8 cellular contexts compared by ENCODE assay signal in genomic region chrX:23742174-23742692, GRCh38. TPM values are rescaled to one million over a fixed set of nuclear protein-coding genes. Genes with fewer than 3 reads are reported as not detected.
A peak's percentile ranks its signal among the peaks of the same experiment; 100 is the strongest.
DNase-seq lines count a peak whose midpoint lies in the region; ATAC-seq, FAIRE-seq and TF ChIP-seq lines count a peak whose summit lies in the region.

No MANE protein-coding gene starts in this region.

- POLR2A ChIA-PET in activated naive CD8-positive, alpha-beta T cell treated with anti-CD3 and anti-CD28 coated beads, Interleukin-2, amount 10 ng/mL, durations not matched to agents 7 days and 5 days (lab: Charles Lee): interaction anchor here (1.2 to 4.6 kb wide), 5 partner anchors 16 to 312 kb away, joined by 3 to 33 read pairs (median 5); partner anchors contain the start of genes EIF2S3 and SAT1

- no peaks in the 10 kb centered on the region for H3K27me3 Mint-ChIP-seq in activated naive CD8-positive, alpha-beta T cell treated with anti-CD3 and anti-CD28 coated beads, Interleukin-2, amount 10 ng/mL, durations not matched to agents 7 days and 5 days

- H2AFZ ChIP-seq in trophoblast cell (ENCODE audit: insufficient read depth, low read length, poor library complexity): no peak overlapping the region

- peak overlapping the region; percentile 37 for H3K27ac ChIP-seq in cardiac muscle cell
- H3K27ac ChIP-seq in trophoblast cell (ENCODE audit: low read depth, low read length): no peak overlapping the region

- H4K91ac ChIP-seq in trophoblast cell (ENCODE audit: low read depth, low read length): no peak overlapping the region

- H3K27me3 ChIP-seq in cardiac muscle cell (no peaks in the 10 kb centered on the region), trophoblast cell (ENCODE audit: insufficient read depth, low read length) (no peaks in the 10 kb centered on the region)

- H3K18ac ChIP-seq in trophoblast cell (ENCODE audit: low read length): no peak overlapping the region

- H3K27ac Mint-ChIP-seq in activated naive CD8-positive, alpha-beta T cell treated with anti-CD3 and anti-CD28 coated beads, Interleukin-2, amount 10 ng/mL, durations not matched to agents 7 days and 5 days: peak overlapping the region; percentile 79

- H3K79me2 ChIP-seq in trophoblast cell (ENCODE audit: control insufficient read depth, insufficient read depth, low read length, poor library complexity): peaks cover 5% of the 10 kb centered on the region

- H3K9me3 Mint-ChIP-seq in activated naive CD8-positive, alpha-beta T cell treated with anti-CD3 and anti-CD28 coated beads, Interleukin-2, amount 10 ng/mL, durations not matched to agents 7 days and 5 days: no peaks in the 10 kb centered on the region

- no peak overlapping the region for H2AK5ac ChIP-seq in trophoblast cell (ENCODE audit: low read length)

- peak; percentile 78 for DNase-seq in ACHN
- no peak for DNase-seq in GM12891 (ENCODE audit: insufficient read length, low spot score)
- DNase-seq in NCI-H345 treated with DMSO at 0.1 percent for 48 hours (lab: John Stamatoyannopoulos, UW; ENCODE audit: unreplicated experiment): peak; percentile 60
- no peak for DNase-seq in activated naive CD8-positive, alpha-beta T cell treated with anti-CD3 and anti-CD28 coated beads, Interleukin-2, amount 10 ng/mL, durations not matched to agents 7 days and 5 days
- DNase-seq in cardiac muscle cell (ENCODE audit: low read depth in 1 of 2, low spot score in 1 of 2): peak; percentile 35 to 65
- peak; percentile 36 to 62 for DNase-seq in trophoblast cell

- H3K4me3 ChIP-seq in cardiac muscle cell (peak overlapping the region; percentile 42), trophoblast cell (ENCODE audit: low read depth, low read length) (peak overlapping the region; percentile 97)

- no peak for TF ChIP-seq CTCF in cardiac muscle cell (IDR thresholded peaks at IDR 0.05; ENCODE audit: low read depth, low read length)

- H3K4me1 ChIP-seq in cardiac muscle cell (ENCODE audit: low read depth): no peaks in the 10 kb centered on the region
- peaks cover 0 to 2% of the 10 kb centered on the region in 2 experiments for H3K4me1 ChIP-seq in trophoblast cell (ENCODE audit: control insufficient read depth in 1 of 2, insufficient read depth in 2 of 2, low read length in 2 of 2)

- peaks cover 21% of the 10 kb centered on the region for H3K4me1 Mint-ChIP-seq in activated naive CD8-positive, alpha-beta T cell treated with anti-CD3 and anti-CD28 coated beads, Interleukin-2, amount 10 ng/mL, durations not matched to agents 7 days and 5 days

- H4K8ac ChIP-seq in trophoblast cell (ENCODE audit: low read depth, low read length): peak overlapping the region; percentile 54

- no peak overlapping the region for H3K14ac ChIP-seq in trophoblast cell (ENCODE audit: low read length)

- H2BK120ac ChIP-seq in trophoblast cell (ENCODE audit: insufficient read depth, low read length, poor library complexity): no peak overlapping the region

- peaks cover 3% of the 10 kb centered on the region for H3K79me1 ChIP-seq in trophoblast cell (ENCODE audit: low read length)

- H3K36me3 ChIP-seq in cardiac muscle cell (no peaks in the 10 kb centered on the region), trophoblast cell (ENCODE audit: control insufficient read depth in 1 of 2, insufficient read depth in 2 of 2, low read length in 2 of 2) (no peaks in the 10 kb centered on the region)

- WGBS in trophoblast cell (ENCODE audit: extremely low coverage, insufficient coverage, insufficient read length): no CpG with 5 or more reads among the region's 6 CpGs

- no peak overlapping the region for H2BK12ac ChIP-seq in trophoblast cell (ENCODE audit: low read length)

- ATAC-seq in activated naive CD8-positive, alpha-beta T cell treated with anti-CD3 and anti-CD28 coated beads, Interleukin-2, amount 10 ng/mL, durations not matched to agents 7 days and 5 days (ENCODE audit: low read depth): no peak
- no peak for ATAC-seq in HG03354 (IDR thresholded peaks at IDR 0.05; ENCODE audit: poor library complexity, severe bottlenecking, unreplicated experiment)
- no peak for ATAC-seq in HG02759 (IDR thresholded peaks at IDR 0.05; ENCODE audit: unreplicated experiment)

- peak overlapping the region; percentile 84 for H3K4me2 ChIP-seq in trophoblast cell (ENCODE audit: low read length)

- H2BK5ac ChIP-seq in trophoblast cell (ENCODE audit: low read depth, low read length, poor library complexity): no peak overlapping the region

- H3K23ac ChIP-seq in trophoblast cell (ENCODE audit: low read length): no peak overlapping the region

- no peaks in the 10 kb centered on the region for H3K36me3 Mint-ChIP-seq in activated naive CD8-positive, alpha-beta T cell treated with anti-CD3 and anti-CD28 coated beads, Interleukin-2, amount 10 ng/mL, durations not matched to agents 7 days and 5 days

- H3K9ac ChIP-seq in trophoblast cell (ENCODE audit: low read length): no peak overlapping the region

- FAIRE-seq in GM12891 (lab: Jason Lieb, UNC): peak; percentile 45

- peak overlapping the region; percentile 75 for H3K4ac ChIP-seq in trophoblast cell (ENCODE audit: low read depth, low read length)

- no peak for TF ChIP-seq POLR2A in GM12891 (IDR thresholded peaks at IDR 0.05; ENCODE audit: low read depth, low read length)

- H3K9me3 ChIP-seq in cardiac muscle cell (ENCODE audit: low read depth) (no peaks in the 10 kb centered on the region), trophoblast cell (ENCODE audit: insufficient read depth, low read depth, low read length) (no peaks in the 10 kb centered on the region)

- peak overlapping the region; percentile 43 for H4K12ac ChIP-seq in trophoblast cell (ENCODE audit: low read depth, low read length)

- in situ Hi-C loops in ACHN (cut with HindIII; ENCODE audit: low pct_ligation_motif_present, low pct_unique_long_range_greater_than_20kb, low sequenced_read_pairs): no loop called here

- H3K4me3 Mint-ChIP-seq in activated naive CD8-positive, alpha-beta T cell treated with anti-CD3 and anti-CD28 coated beads, Interleukin-2, amount 10 ng/mL, durations not matched to agents 7 days and 5 days: peak overlapping the region; percentile 89

TF ChIP-seq in GM12891, 5 proteins besides CTCF, POLR2A, EP300 and RAD21:
- no peak for TF ChIP-seq POU2F2 (IDR thresholded peaks at IDR 0.05; ENCODE audit: low read depth, low read length)
- TF ChIP-seq POLR2AphosphoS5 (IDR thresholded peaks at IDR 0.05; ENCODE audit: low read depth, low read length): no peak
- TF ChIP-seq TAF1 (IDR thresholded peaks at IDR 0.05; ENCODE audit: low read depth, low read length): no peak
- no peak for TF ChIP-seq PAX5 (IDR thresholded peaks at IDR 0.05; ENCODE audit: insufficient read depth, low read length, severe bottlenecking)
- TF ChIP-seq SPI1 (IDR thresholded peaks at IDR 0.05; ENCODE audit: low read depth, low read length): no peak

RNA-seq across cellular contexts. Expression of gene ACOT9, which starts 0.8 kb away (rescaled TPM):
- polyA plus RNA-seq in GM12891 (2012; ENCODE audit: low read depth, missing spikeins): 15.0 TPM
- total RNA-seq in activated naive CD8-positive, alpha-beta T cell treated with anti-CD3 and anti-CD28 coated beads, Interleukin-2, amount 10 ng/mL, durations not matched to agents 7 days and 5 days: 10 to 100 TPM; 27.6 to 28.4 TPM
- total RNA-seq in cardiac muscle cell: 20.2 and 22.2 TPM in 2 replicates
- polyA plus RNA-seq in cardiac muscle cell: 31.1 and 37.2 TPM in 2 replicates
- 31.6 and 32.5 TPM in 2 replicates for polyA plus RNA-seq in trophoblast cell (2013)

RNA-seq across cellular contexts. Expression of gene SAT1, which starts 40.7 kb away (rescaled TPM):
- 156 TPM for polyA plus RNA-seq in GM12891 (2012; ENCODE audit: low read depth, missing spikeins)
- total RNA-seq in activated naive CD8-positive, alpha-beta T cell treated with anti-CD3 and anti-CD28 coated beads, Interleukin-2, amount 10 ng/mL, durations not matched to agents 7 days and 5 days: 100 to 1,000 TPM; 145 to 147 TPM
- 89.8 and 238 TPM in 2 replicates for total RNA-seq in cardiac muscle cell
- polyA plus RNA-seq in cardiac muscle cell: 127 and 290 TPM in 2 replicates
- 142 and 148 TPM in 2 replicates for polyA plus RNA-seq in trophoblast cell (2013)

Comparison
In these comparisons a context has a peak if more than half of its experiments do, and no peak if none do; other contexts are left out.
1. DNase-seq: peak in ACHN (single experiment), NCI-H345 treated with DMSO at 0.1 percent for 48 hours (single experiment), cardiac muscle cell (2 of 2) and trophoblast cell (2 of 2); none in GM12891 (single experiment) and activated naive CD8-positive, alpha-beta T cell treated with anti-CD3 and anti-CD28 coated beads, Interleukin-2, amount 10 ng/mL, durations not matched to agents 7 days and 5 days (single experiment).